In genomic region chr1:167077128-167077867, GRCh38 we compare ENCODE assay signal across 18 cellular contexts. TPM values are rescaled to one million over a fixed set of nuclear protein-coding genes. Genes with fewer than 3 reads are reported as not detected.
DNase-seq lines count a peak whose midpoint lies in the region; FAIRE-seq and TF ChIP-seq lines count a peak whose summit lies in the region.
"Had no signal": no experiment of that assay in that cellular context is flagged by ENCODE, and none has a peak within 500 bp of the region (broad histone marks: within the 10 kb centered on the region; RNA-seq: fewer than 3 reads in every experiment).

No MANE protein-coding gene starts in this region.

- no peak for TF ChIP-seq CTCF in kidney epithelial cell (IDR thresholded peaks at IDR 0.05; ENCODE audit: insufficient read depth, low read length, poor library complexity, severe bottlenecking)
- no peak for TF ChIP-seq CTCF in GM13977 (IDR thresholded peaks at IDR 0.05; ENCODE audit: extremely low read depth, insufficient read depth, missing control alignments)
- no peak for TF ChIP-seq CTCF in BE2C (IDR thresholded peaks at IDR 0.05; ENCODE audit: low read depth, low read length)

- peak; percentile 84 for FAIRE-seq in RCC 7860 (lab: Jason Lieb, UNC)

- DNase-seq in NCI-H82 (lab: John Stamatoyannopoulos, UW) (peak; percentile 32), NCI-H82 treated with DMSO at 0.1 percent for 48 hours (lab: John Stamatoyannopoulos, UW; ENCODE audit: unreplicated experiment) (no peak), RCC 7860 (ENCODE audit: low spot score) (peak; percentile 69), kidney epithelial cell (ENCODE audit: low read depth) (peak; percentile 68), renal cortical epithelial cell (ENCODE audit: low read depth) (peak; percentile 97), GM13977 (ENCODE audit: low spot score) (no peak), BE2C (no peak), G401 (ENCODE audit: low spot score) (no peak)
- DNase-seq: 8988T, DMS79 treated with DMSO at 0.1 percent for 48 hours, GDM1, GOT3, KG1, NCI-H1417 treated with DMSO at 0.1 percent for 48 hours, NCI-H2029, NCI-H2171 treated with DMSO at 0.1 percent for 48 hours, NCI-H510A treated with DMSO at 0.1 percent for 48 hours, Right ventricle myocardium superior had no signal

- H3K9me3 ChIP-seq in BE2C, result no peaks in the 10 kb centered on the region

- in situ Hi-C loops in GM13977 (cut with MboI; ENCODE audit: low pct_unique_long_range_greater_than_20kb, low sequenced_read_pairs, unreplicated experiment) (no loop called here), G401 (cut with HindIII; ENCODE audit: low sequenced_read_pairs) (no loop called here)

- no peaks in the 10 kb centered on the region for H3K36me3 ChIP-seq in kidney epithelial cell (ENCODE audit: control insufficient read depth, insufficient read depth, low read length)
- no peaks in the 10 kb centered on the region for H3K36me3 ChIP-seq in BE2C

- no peaks in the 10 kb centered on the region for H3K4me1 ChIP-seq in BE2C

- no peaks in the 10 kb centered on the region for H3K27me3 ChIP-seq in kidney epithelial cell (ENCODE audit: control insufficient read depth, insufficient read depth, low read length)
- peaks cover 38% of the 10 kb centered on the region for H3K27me3 ChIP-seq in BE2C

- H3K4me3 ChIP-seq in kidney epithelial cell (ENCODE audit: low read depth, low read length), result no peak overlapping the region
- no peak overlapping the region for H3K4me3 ChIP-seq in BE2C (ENCODE audit: low read depth, low read length)

RNA-seq across cellular contexts. Expression of gene GPA33, which starts 12.9 kb away (rescaled TPM):
- total RNA-seq in kidney epithelial cell, result not detected in 2 replicates
- 0.10 and 0.17 TPM in 2 replicates for total RNA-seq in renal cortical epithelial cell
- not detected for polyA plus RNA-seq in BE2C (2012; ENCODE audit: insufficient read depth, insufficient read length, low read depth)
- total RNA-seq in G401 (2014; rRNA removed; shearing (Covaris generic)), result 0.12 and 1.1 TPM in 2 replicates

RNA-seq across cellular contexts. Expression of gene STYXL2, which starts 16.6 kb away (rescaled TPM):
- total RNA-seq in kidney epithelial cell (not detected in 2 replicates), renal cortical epithelial cell (0.05 TPM in 1 of 2 replicates, not detected in the other)
- not detected for polyA plus RNA-seq in BE2C (2012; ENCODE audit: insufficient read depth, insufficient read length, low read depth)
- total RNA-seq in G401 (2014; rRNA removed; shearing (Covaris generic)), result 0.10 and 0.68 TPM in 2 replicates

Comparison
In these comparisons a context has a peak if more than half of its experiments do, and no peak if none do; other contexts are left out.
1. DNase-seq: peak in NCI-H82 (single experiment), RCC 7860 (single experiment), kidney epithelial cell (single experiment) and renal cortical epithelial cell (single experiment); none in NCI-H82 treated with DMSO at 0.1 percent for 48 hours (single experiment), GM13977 (single experiment), BE2C (single experiment) and G401 (single experiment).